8 cellular contexts compared by ENCODE assay signal in genomic region chr4:70601422-70602039, GRCh38. TPM values are rescaled to one million over a fixed set of nuclear protein-coding genes. Genes with fewer than 3 reads are reported as not detected.
DNase-seq lines count a peak whose midpoint lies in the region; ATAC-seq, FAIRE-seq and TF ChIP-seq lines count a peak whose summit lies in the region.

No MANE protein-coding gene starts in this region.

- H4K5ac ChIP-seq in H1 (ENCODE audit: insufficient read length, low read depth, low read length) = no peak overlapping the region

- FAIRE-seq in H1 (lab: Jason Lieb, UNC) = peak; percentile 90

- no peak overlapping the region for H2AK5ac ChIP-seq in H1 (ENCODE audit: low read depth, low read length)

- H3K9me3 ChIP-seq in H1 (ENCODE audit: insufficient read depth in 2 of 2, low read depth in 1 of 2, low read length in 1 of 2) = no peaks in the 10 kb centered on the region
- H3K9me3 ChIP-seq in naive thymus-derived CD4-positive, alpha-beta T cell (ENCODE audit: control insufficient read depth in 2 of 3, low read length in 3 of 3) = no peaks in the 10 kb centered on the region

- H3K4me1 ChIP-seq in H1 (replicated peaks in 1 of 4; ENCODE audit: control insufficient read depth in 3 of 4, insufficient read depth in 4 of 4, low read length in 3 of 4) = no peaks in the 10 kb centered on the region
- H3K4me1 ChIP-seq in naive thymus-derived CD4-positive, alpha-beta T cell (ENCODE audit: control insufficient read depth in 2 of 2, insufficient read depth in 2 of 2, low read length in 2 of 2) = no peaks in the 10 kb centered on the region

- CTCF ChIA-PET in H1 (lab: Charles Lee; ENCODE audit: partially characterized antibody) = interaction anchor here (0.6 to 1.7 kb wide), 10 partner anchors 9 to 1108 kb away, joined by 3 to 6 read pairs (median 3); no protein-coding TSS in a partner anchor
- CTCF ChIA-PET in naive thymus-derived CD4-positive, alpha-beta T cell (lab: Charles Lee) = interaction anchor here (0.6 to 1.6 kb wide), 3 partner anchors 14 to 1702 kb away, joined by 4 to 7 read pairs (median 5); no protein-coding TSS in a partner anchor

- no peak overlapping the region for H3K27ac ChIP-seq in H1 (ENCODE audit: low read depth, low read length)
- no peak overlapping the region for H3K27ac ChIP-seq in naive thymus-derived CD4-positive, alpha-beta T cell (ENCODE audit: low read depth, low read length)

- WGBS in H1 (ENCODE audit: extremely low coverage in 1 of 2, insufficient coverage in 1 of 2, insufficient read length in 1 of 2, insufficient replicate concordance in 2 of 2, low coverage in 1 of 2, low lambda C conversion rate in 2 of 2, missing lambda C conversion rate in 1 of 2), 2 experiments = 42% methylated on average over 5 of the region's 5 CpGs; no CpG with 5 or more reads in 1 of the 2 experiments

- no peaks in the 10 kb centered on the region for H3K9me3 Mint-ChIP-seq in naive thymus-derived CD4-positive, alpha-beta T cell

- H3K23ac ChIP-seq in H1 (ENCODE audit: insufficient read length) = no peak overlapping the region

- H3K4ac ChIP-seq in H1 (replicated peaks; ENCODE audit: insufficient read length, low read depth, low read length) = no peak overlapping the region

- peak; percentile 83 to 96 (median 85) for TF ChIP-seq CTCF in H1 (IDR thresholded peaks at IDR 0.05; ENCODE audit: control extremely low read depth in 1 of 3, insufficient read depth in 1 of 3, low read depth in 1 of 3, low read length in 3 of 3)

- no peak overlapping the region for H2BK120ac ChIP-seq in H1 (replicated peaks; ENCODE audit: low read depth, low read length)

- no peak overlapping the region for H4K91ac ChIP-seq in H1 (replicated peaks; ENCODE audit: insufficient read length, low read length)

- peaks cover 0 to 20% (median 4%) of the 10 kb centered on the region in 5 donors for H3K27me3 Mint-ChIP-seq in naive thymus-derived CD4-positive, alpha-beta T cell

- TF ChIP-seq EP300 in H1 (IDR thresholded peaks at IDR 0.05; ENCODE audit: borderline replicate concordance in 1 of 2, low read depth in 2 of 2, low read length in 2 of 2) = no peak

- no peaks in the 10 kb centered on the region for H3K79me1 ChIP-seq in H1 (ENCODE audit: low read depth, low read length)

- POLR2A ChIA-PET in H1 (lab: Charles Lee; ENCODE audit: partially characterized antibody) = interaction anchor here (0.5 kb wide), 1 partner anchor 75 kb away, joined by 3 read pairs; no protein-coding TSS in a partner anchor
- POLR2A ChIA-PET in naive thymus-derived CD4-positive, alpha-beta T cell (lab: Charles Lee) = no interaction called here

- H3K9ac ChIP-seq in H1 (replicated peaks in 1 of 4; ENCODE audit: extremely low read depth in 1 of 4, low read depth in 3 of 4, low read length in 3 of 4) = no peak overlapping the region

- H3K23me2 ChIP-seq in H1 (ENCODE audit: low read depth, low read length) = no peaks in the 10 kb centered on the region; the same call in 1 of the 2 replicates

- H3K27ac Mint-ChIP-seq in naive thymus-derived CD4-positive, alpha-beta T cell = no peak overlapping the region

- DNase-seq in DMS153 (lab: John Stamatoyannopoulos, UW) (peak; percentile 80), NCI-H748 treated with DMSO at 0.1 percent for 48 hours (lab: John Stamatoyannopoulos, UW) (peak; percentile 27), H1 (ENCODE audit: low read depth in 1 of 2, low spot score in 2 of 2) (peak; percentile 55 to 57)
- peak; percentile 48 to 63 for DNase-seq in activated CD4-positive, alpha-beta T cell treated with anti-CD3 and anti-CD28 coated beads, Interleukin-2, amount 50 U/mL, for 48 hours
- DNase-seq in naive thymus-derived CD4-positive, alpha-beta T cell = peak; percentile 29 to 72 (median 61)
- DNase-seq in stimulated activated naive CD4-positive, alpha-beta T cell (lab: John Stamatoyannopoulos, UW) = peak; percentile 27 to 74 (median 54)

- no peak overlapping the region for H3K14ac ChIP-seq in H1 (ENCODE audit: insufficient read length)

- H2AFZ ChIP-seq in H1 (ENCODE audit: low read length) = peak overlapping the region; percentile 73; the same call in 1 of the 2 replicates

- H3K4me3 Mint-ChIP-seq in naive thymus-derived CD4-positive, alpha-beta T cell = no peak overlapping the region

- no peaks in the 10 kb centered on the region for H3K27me3 ChIP-seq in H1 (replicated peaks in 1 of 4; ENCODE audit: control insufficient read depth in 3 of 4, extremely low read depth in 1 of 4, insufficient read depth in 3 of 4, low read length in 3 of 4)
- no peaks in the 10 kb centered on the region for H3K27me3 ChIP-seq in naive thymus-derived CD4-positive, alpha-beta T cell (ENCODE audit: control insufficient read depth in 2 of 2, insufficient read depth in 2 of 2, low read length in 2 of 2)

- H3K36me3 Mint-ChIP-seq in naive thymus-derived CD4-positive, alpha-beta T cell = no peaks in the 10 kb centered on the region

- H4K8ac ChIP-seq in H1 (ENCODE audit: extremely low read depth, insufficient read depth, low read length) = no peak overlapping the region

- no peak overlapping the region for H3K4me3 ChIP-seq in H1 (ENCODE audit: extremely low read depth in 1 of 4, insufficient read depth in 2 of 4, low read depth in 3 of 4, low read length in 4 of 4)
- no peak overlapping the region for H3K4me3 ChIP-seq in naive thymus-derived CD4-positive, alpha-beta T cell (ENCODE audit: low read length)

- H3K4me2 ChIP-seq in H1 (ENCODE audit: insufficient read depth in 1 of 2, low read depth in 2 of 2, low read length in 2 of 2) = no peak overlapping the region

- no peaks in the 10 kb centered on the region for H4K20me1 ChIP-seq in H1 (replicated peaks in 1 of 2; ENCODE audit: control insufficient read depth in 1 of 2, insufficient read depth in 2 of 2, low read length in 2 of 2)

- H3K18ac ChIP-seq in H1 (ENCODE audit: extremely low read depth, low read length) = no peak overlapping the region

- H3K79me2 ChIP-seq in H1 (ENCODE audit: control insufficient read depth in 1 of 2, insufficient read depth in 2 of 2, low read length in 2 of 2) = no peaks in the 10 kb centered on the region

- H2BK5ac ChIP-seq in H1 (ENCODE audit: low read depth, low read length) = no peak overlapping the region

- no peak overlapping the region for H2BK15ac ChIP-seq in H1 (ENCODE audit: low read length)

- TF ChIP-seq POLR2A in H1 (IDR thresholded peaks at IDR 0.05; ENCODE audit: control extremely low read depth in 1 of 2, low read depth in 2 of 2, low read length in 2 of 2) = no peak

- peaks cover 0 to 4% (median 0%) of the 10 kb centered on the region in 7 donors for H3K4me1 Mint-ChIP-seq in naive thymus-derived CD4-positive, alpha-beta T cell

- no peak overlapping the region for H2BK20ac ChIP-seq in H1 (ENCODE audit: low read length)

- ATAC-seq in GM21381 (IDR thresholded peaks at IDR 0.05; ENCODE audit: unreplicated experiment) (peak; percentile 98), HG03575 (IDR thresholded peaks at IDR 0.05; ENCODE audit: extremely low read depth, insufficient number of reproducible peaks, low FRiP score, unreplicated experiment) (peak; percentile 94)
- peak; percentile 90 for ATAC-seq in naive thymus-derived CD4-positive, alpha-beta T cell

- intact Hi-C loops in naive thymus-derived CD4-positive, alpha-beta T cell (cut with micrococcal nuclease) = loop anchor here (1.0 to 5.0 kb wide), 7 partner anchors 51 to 1866 kb away; partner anchors contain the start of gene UTP3 (in 2 of the 2)

- H2BK12ac ChIP-seq in H1 (ENCODE audit: low read depth, low read length) = no peak overlapping the region

- no peaks in the 10 kb centered on the region for H3K36me3 ChIP-seq in H1 (ENCODE audit: control insufficient read depth in 2 of 4, insufficient read depth in 4 of 4, low read length in 3 of 4)
- H3K36me3 ChIP-seq in naive thymus-derived CD4-positive, alpha-beta T cell (ENCODE audit: control insufficient read depth in 2 of 3, insufficient read depth in 3 of 3, low read length in 3 of 3) = no peaks in the 10 kb centered on the region

- TF ChIP-seq RAD21 in H1 (IDR thresholded peaks at IDR 0.05 in 1 of 2, conservative IDR thresholded peaks at IDR 0.05 in 1 of 2; ENCODE audit: low read depth in 2 of 2, low read length in 2 of 2) = peak; percentile 98 to 99

- no peak overlapping the region for H3K56ac ChIP-seq in H1 (replicated peaks; ENCODE audit: insufficient read length, low read depth, low read length)

RNA-seq across cellular contexts. Expression of gene AMBN, which starts 9.5 kb away (rescaled TPM):
- total RNA-seq in H1 (2021; fragmentation: NEBNext Ultra II Directional; extraction: Animal tissue kit (Norgen Biotek cat#: 25700)) = not detected in 2 replicates
- polyA plus RNA-seq in H1 (2011; rRNA removed) = not detected in 2 replicates
- not detected for polyA plus RNA-seq in H1 (2011; cell fraction: cytosol; rRNA removed)
- polyA plus RNA-seq in H1 (2011; cell fraction: nucleus; rRNA removed) = not detected
- polyA plus RNA-seq in H1 (2012, experiment 1 of 2) = not detected in 4 replicates
- polyA plus RNA-seq in H1 (2012, experiment 2 of 2) = not detected
- not detected for polyA plus RNA-seq in H1 (2013, experiment 1 of 2)
- polyA plus RNA-seq in H1 (2013, experiment 2 of 2) = not detected
- not detected in 2 replicates for polyA minus RNA-seq in H1 (2011; rRNA and poly(A)+ RNA removed)
- polyA minus RNA-seq in H1 (2011; cell fraction: cytosol; rRNA and poly(A)+ RNA removed) = not detected
- not detected for polyA minus RNA-seq in H1 (2011; cell fraction: nucleus; rRNA and poly(A)+ RNA removed)
- not detected for total RNA-seq in naive thymus-derived CD4-positive, alpha-beta T cell
- polyA plus RNA-seq in naive thymus-derived CD4-positive, alpha-beta T cell = not detected

RNA-seq across cellular contexts. Expression of gene ENAM, which starts 27.0 kb away (rescaled TPM):
- not detected in 2 replicates for total RNA-seq in H1 (2021; fragmentation: NEBNext Ultra II Directional; extraction: Animal tissue kit (Norgen Biotek cat#: 25700))
- polyA plus RNA-seq in H1 (2011; rRNA removed) = not detected in 2 replicates
- not detected for polyA plus RNA-seq in H1 (2011; cell fraction: cytosol; rRNA removed)
- not detected for polyA plus RNA-seq in H1 (2011; cell fraction: nucleus; rRNA removed)
- polyA plus RNA-seq in H1 (2012, experiment 1 of 2) = not detected in 4 replicates
- not detected for polyA plus RNA-seq in H1 (2012, experiment 2 of 2)
- polyA plus RNA-seq in H1 (2013, experiment 1 of 2) = not detected
- not detected for polyA plus RNA-seq in H1 (2013, experiment 2 of 2)
- polyA minus RNA-seq in H1 (2011; rRNA and poly(A)+ RNA removed) = not detected in 2 replicates
- polyA minus RNA-seq in H1 (2011; cell fraction: cytosol; rRNA and poly(A)+ RNA removed) = not detected
- polyA minus RNA-seq in H1 (2011; cell fraction: nucleus; rRNA and poly(A)+ RNA removed) = not detected
- total RNA-seq in naive thymus-derived CD4-positive, alpha-beta T cell = not detected
- not detected for polyA plus RNA-seq in naive thymus-derived CD4-positive, alpha-beta T cell

Comparison
In these comparisons a context has a peak if more than half of its experiments do, and no peak if none do; other contexts are left out.
1. DNase-seq: peak in every context shown above with its lines; median percentile 80 in DMS153; 61 in naive thymus-derived CD4-positive, alpha-beta T cell; 56 in H1; 56 in activated CD4-positive, alpha-beta T cell treated with anti-CD3 and anti-CD28 coated beads, Interleukin-2, amount 50 U/mL, for 48 hours; 54 in stimulated activated naive CD4-positive, alpha-beta T cell; 27 in NCI-H748 treated with DMSO at 0.1 percent for 48 hours.